In the genomic region with DNA sequence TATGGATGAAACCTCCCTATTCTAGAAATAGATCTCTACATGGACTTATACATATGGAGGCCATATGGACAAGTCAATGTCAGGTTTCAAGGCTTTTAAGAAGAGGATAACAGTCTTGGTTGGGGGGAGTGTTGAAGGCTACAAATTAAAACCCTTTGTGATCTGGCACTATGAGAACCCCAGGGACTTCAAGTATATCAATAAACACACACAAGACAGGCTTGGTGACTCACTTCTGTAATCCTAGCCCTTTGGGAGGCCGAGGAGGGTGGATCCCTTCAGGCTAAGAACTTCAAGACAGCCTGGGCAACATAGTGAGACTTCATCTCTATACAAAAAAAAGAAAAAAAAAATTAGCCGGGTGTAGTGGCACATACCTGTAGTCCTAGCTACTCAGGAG, we compare ENCODE assay signal across 21 cellular contexts.
DNase-seq lines count a peak whose midpoint lies in the region; ATAC-seq and TF ChIP-seq lines count a peak whose summit lies in the region.
"Had no signal": no experiment of that assay in that cellular context is flagged by ENCODE, and none has a peak within 500 bp of the region (broad histone marks: within the 10 kb centered on the region; RNA-seq: fewer than 3 reads in every experiment).

No MANE protein-coding gene starts in this region.

- no peaks in the 10 kb centered on the region for H3K27me3 ChIP-seq in foreskin keratinocyte
- H3K27me3 ChIP-seq: BLaER1 treated with 17β-estradiol and CSF1 and Interleukin-3, amounts not matched to agents 10 nM and 100 nM; right lobe of liver had no signal

- ATAC-seq in foreskin keratinocyte (peak; percentile 67), GM18867 (IDR thresholded peaks at IDR 0.05; ENCODE audit: unreplicated experiment) (no peak), HG02840 (IDR thresholded peaks at IDR 0.05; ENCODE audit: low FRiP score, unreplicated experiment) (no peak), HG03521 (IDR thresholded peaks at IDR 0.05; ENCODE audit: unreplicated experiment) (no peak)
- ATAC-seq: right lobe of liver; stimulated activated naive CD8-positive, alpha-beta T cell treated with anti-CD3 and anti-CD28 coated beads, Interleukin-15, Interleukin-2, amounts not matched to agents 100 U/mL and 50 U/mL, for 24 hours had no signal

- H3K4me3 ChIP-seq in astrocyte of the spinal cord (ENCODE audit: low read depth, low read length): no peak overlapping the region
- H3K4me3 ChIP-seq: BLaER1 treated with 17β-estradiol and CSF1 and Interleukin-3, amounts not matched to agents 10 nM and 100 nM; right lobe of liver had no signal

- TF ChIP-seq CTCF in astrocyte of the spinal cord (IDR thresholded peaks at IDR 0.05; ENCODE audit: low read depth, low read length): no peak
- no peak for TF ChIP-seq CTCF in foreskin keratinocyte (conservative IDR thresholded peaks at IDR 0.05)

- in situ Hi-C loops in astrocyte of the spinal cord (cut with HindIII; ENCODE audit: low sequenced_read_pairs): no loop called here

- peaks cover 10% of the 10 kb centered on the region for H3K4me1 ChIP-seq in foreskin keratinocyte
- H3K4me1 ChIP-seq: BLaER1 treated with 17β-estradiol and CSF1 and Interleukin-3, amounts not matched to agents 10 nM and 100 nM; Caco-2; right lobe of liver had no signal

- no peak overlapping the region for H3K27ac ChIP-seq in foreskin keratinocyte
- H3K27ac ChIP-seq: BLaER1 treated with 17β-estradiol and CSF1 and Interleukin-3, amounts not matched to agents 10 nM and 100 nM; right lobe of liver had no signal

- DNase-seq in Daoy (ENCODE audit: low read depth): peak; percentile 45
- peak; percentile 18 for DNase-seq in HT1080 (ENCODE audit: low read depth)
- DNase-seq in astrocyte of the spinal cord (ENCODE audit: low read depth, low spot score): peak; percentile 44
- DNase-seq in foreskin keratinocyte: peak; percentile 12 to 38
- DNase-seq in OCI-M1 (lab: John Stamatoyannopoulos, UW): no peak
- DNase-seq: activated naive CD8-positive, alpha-beta T cell treated with anti-CD3 and anti-CD28 coated beads for 36 hours; Caco-2; effector CD4-positive, alpha-beta T cell; erythroblast; H9; kidney; MM.1S; NCI-H1436; right lobe of liver; RPMI8226; SK-N-SH; stimulated activated naive CD8-positive, alpha-beta T cell treated with anti-CD3 and anti-CD28 coated beads, Interleukin-15, Interleukin-2, amounts not matched to agents 100 U/mL and 50 U/mL, for 24 hours had no signal
